Comparison of ENCODE assay signal across 3 cellular contexts in genomic region chr10:27989357-27989756, GRCh38. TPM values are rescaled to one million over a fixed set of nuclear protein-coding genes. Genes with fewer than 3 reads are reported as not detected.
"Had no signal": no experiment of that assay in that cellular context is flagged by ENCODE, and none has a peak within 500 bp of the region (broad histone marks: within the 10 kb centered on the region; RNA-seq: fewer than 3 reads in every experiment).

No MANE protein-coding gene starts in this region.

RNA-seq across cellular contexts. Expression of gene ODAD2, which starts 9.5 kb away (rescaled TPM):
- polyA plus RNA-seq: heart left ventricle, immature natural killer cell, mammary epithelial cell had no signal
